Comparison of ENCODE assay signal across 31 cellular contexts in the genomic region with DNA sequence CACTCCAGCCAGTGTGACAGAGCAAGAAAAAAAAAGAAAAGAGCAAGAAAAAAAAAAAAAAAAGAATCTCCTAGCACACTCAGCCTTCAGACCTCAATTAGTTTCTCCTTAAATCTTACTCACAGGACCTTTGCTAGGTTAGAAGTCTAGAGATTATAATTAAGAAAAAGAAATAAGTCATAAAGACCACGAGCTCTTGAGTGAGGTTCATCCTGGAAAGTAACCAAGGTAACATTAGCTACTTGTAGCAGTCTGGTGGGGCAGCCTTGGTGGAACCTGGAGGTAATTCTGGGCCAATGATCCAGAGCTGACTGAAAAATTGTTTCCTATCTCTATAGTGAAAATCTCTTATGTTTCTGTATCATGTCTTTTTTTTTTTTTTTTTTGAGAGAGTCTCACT.
"Had no signal": no experiment of that assay in that cellular context is flagged by ENCODE, and none has a peak within 500 bp of the region (broad histone marks: within the 10 kb centered on the region; RNA-seq: fewer than 3 reads in every experiment).

No MANE protein-coding gene starts in this region.

- H3K4me1 Mint-ChIP-seq: T-helper 17 cell, WTC11 had no signal

- H3K4me2 ChIP-seq: PC-9 had no signal

- H3K36me3 Mint-ChIP-seq: activated naive CD8-positive, alpha-beta T cell; T-cell; WTC11 had no signal

- H3K27me3 ChIP-seq: ascending aorta, body of pancreas, breast epithelium had no signal

- H3K36me3 ChIP-seq: ascending aorta, breast epithelium had no signal

- H3K27ac Mint-ChIP-seq: activated CD8-positive, alpha-beta T cell treated with anti-CD3 and anti-CD28 coated beads, Interleukin-2, amount 10 ng/mL, durations not matched to agents 7 days and 5 days; activated naive CD8-positive, alpha-beta T cell; activated T-cell treated with anti-CD3 and anti-CD28 coated beads, Interleukin-2, amount 50 U/mL, for 24 hours; activated T-helper 2 cell treated with anti-CD3 and anti-CD28 coated beads, Interferon-gamma antibody, Interleukin-2, Interleukin-4, amounts not matched to agents 10 μg/mL and 5 μg/mL and 100 μg/mL, durations not matched to agents 14 hours and 24 hours and 36 hours; T-cell; T-helper 17 cell; WTC11 had no signal

- H3K4me3 ChIP-seq: ascending aorta, body of pancreas, breast epithelium, K562, PC-9 had no signal

- ATAC-seq: activated CD4-positive, CD25-positive, alpha-beta regulatory T cell treated with anti-CD3 and anti-CD28 coated beads, Interleukin-2, amount 50 U/mL, for 24 hours; activated CD8-positive, alpha-beta T cell treated with anti-CD3 and anti-CD28 coated beads, Interleukin-2, amount 10 ng/mL, durations not matched to agents 7 days and 5 days; body of pancreas; K562; Right ventricle myocardium inferior; SK-N-SH treated with all-trans-retinoic acid at 6 μM for 48 hours; T-cell; T-helper 17 cell; WTC11 had no signal

- H3K9me3 Mint-ChIP-seq: activated T-cell treated with anti-CD3 and anti-CD28 coated beads, Interleukin-2, amount 50 U/mL, for 24 hours; activated T-helper 2 cell treated with anti-CD3 and anti-CD28 coated beads, Interferon-gamma antibody, Interleukin-2, Interleukin-4, amounts not matched to agents 10 μg/mL and 5 μg/mL and 100 μg/mL, durations not matched to agents 14 hours and 24 hours and 36 hours; T-cell; WTC11 had no signal

- H3K4me1 ChIP-seq: ascending aorta, body of pancreas, breast epithelium had no signal

- DNase-seq: activated CD4-positive, alpha-beta T cell treated with anti-CD3 and anti-CD28 coated beads for 48 hours; activated CD8-positive, alpha-beta T cell treated with anti-CD3 and anti-CD28 coated beads, Interleukin-2, amount 10 ng/mL, durations not matched to agents 7 days and 5 days; activated gamma-delta T cell; activated naive CD4-positive, alpha-beta T cell treated with Interleukin-2 at 50 U/mL for 16 hours; activated T-cell treated with anti-CD3 and anti-CD28 coated beads, Interleukin-2, amount 50 U/mL, for 24 hours; amygdala; body of pancreas; Karpas-422; NCI-H1105; NCI-H1436; NCI-H1694; NCI-H1930; NCI-H2081 treated with DMSO at 0.1 percent for 48 hours; NCI-H510A; NCI-H526; NCI-H748 treated with DMSO at 0.1 percent for 48 hours; NK-92 treated with Interleukin-12 subunit alpha and Interleukin-12 subunit beta, amount 100 ng/mL, for 24 hours; PC-9; SIG-M5; T-cell; T-helper 17 cell had no signal

- H3K27me3 Mint-ChIP-seq: activated naive CD8-positive, alpha-beta T cell; T-cell; T-helper 17 cell had no signal

- H3K27ac ChIP-seq: ascending aorta, body of pancreas, breast epithelium, PC-9, RWPE1 had no signal

- H3K4me3 Mint-ChIP-seq: activated CD8-positive, alpha-beta T cell treated with anti-CD3 and anti-CD28 coated beads, Interleukin-2, amount 10 ng/mL, durations not matched to agents 7 days and 5 days; activated naive CD8-positive, alpha-beta T cell; activated T-cell treated with anti-CD3 and anti-CD28 coated beads, Interleukin-2, amount 50 U/mL, for 24 hours; T-cell; T-helper 17 cell; WTC11 had no signal

- H2AFZ ChIP-seq: PC-9 had no signal
